Comparison of ENCODE assay signal across 22 cellular contexts in the genomic region with DNA sequence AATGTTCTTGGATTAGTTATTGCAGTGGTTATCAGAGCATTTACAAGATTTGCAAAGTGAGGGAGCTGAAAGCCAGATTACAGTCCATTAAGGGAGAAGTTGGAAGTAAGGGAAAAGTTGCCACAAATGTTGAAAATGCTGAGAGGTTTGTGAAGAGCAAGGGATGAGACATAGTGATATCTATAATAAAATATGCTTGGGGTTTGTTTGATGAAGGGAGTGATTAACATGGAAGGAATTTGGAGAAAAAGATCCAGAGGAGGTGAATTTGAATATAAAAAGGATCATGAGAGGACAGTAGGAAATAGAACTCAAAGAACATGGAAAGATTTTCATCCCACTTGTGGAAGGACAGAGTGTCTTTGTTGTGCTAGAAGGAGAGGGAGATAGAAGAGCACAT. TPM values are rescaled to one million over a fixed set of nuclear protein-coding genes. Genes with fewer than 3 reads are reported as not detected.
DNase-seq lines count a peak whose midpoint lies in the region; ATAC-seq, FAIRE-seq and TF ChIP-seq lines count a peak whose summit lies in the region.
"Had no signal": no experiment of that assay in that cellular context is flagged by ENCODE, and none has a peak within 500 bp of the region (broad histone marks: within the 10 kb centered on the region; RNA-seq: fewer than 3 reads in every experiment).

No MANE protein-coding gene starts in this region.

- H3K4me1 Mint-ChIP-seq in astrocyte (ENCODE audit: low read depth, unreplicated experiment): peaks cover 13% of the 10 kb centered on the region
- no peaks in the 10 kb centered on the region for H3K4me1 Mint-ChIP-seq in activated naive CD8-positive, alpha-beta T cell treated with anti-CD3 and anti-CD28 coated beads for 36 hours
- H3K4me1 Mint-ChIP-seq in CD8-positive, alpha-beta memory T cell: no peaks in the 10 kb centered on the region

- peak overlapping the region; percentile 54 for H3K4me2 ChIP-seq in astrocyte (ENCODE audit: low read length)

- H3K4me1 ChIP-seq in astrocyte (ENCODE audit: insufficient read depth, low read length): peaks cover 8% of the 10 kb centered on the region
- H3K4me1 ChIP-seq in CD8-positive, alpha-beta memory T cell (ENCODE audit: insufficient read depth, low read length): no peaks in the 10 kb centered on the region
- H3K4me1 ChIP-seq: ascending aorta, HAP-1, Peyer's patch had no signal

- peak overlapping the region; percentile 12 for H2AFZ ChIP-seq in astrocyte (ENCODE audit: low read depth, low read length)

- no peaks in the 10 kb centered on the region for H3K9me3 Mint-ChIP-seq in astrocyte (ENCODE audit: unreplicated experiment)
- no peaks in the 10 kb centered on the region for H3K9me3 Mint-ChIP-seq in activated naive CD8-positive, alpha-beta T cell treated with anti-CD3 and anti-CD28 coated beads for 36 hours
- H3K9me3 Mint-ChIP-seq in CD8-positive, alpha-beta memory T cell: no peaks in the 10 kb centered on the region
- H3K9me3 Mint-ChIP-seq: dendritic cell treated with granulocyte-macrophage colony-stimulating factor and Interleukin-4, amounts not matched to agents 40 ng/mL and 50 ng/mL, for 4 days had no signal

- FAIRE-seq in astrocyte (lab: Jason Lieb, UNC): peak; percentile 78

- no peaks in the 10 kb centered on the region for H3K36me3 Mint-ChIP-seq in astrocyte (ENCODE audit: low read depth, unreplicated experiment)
- H3K36me3 Mint-ChIP-seq in activated naive CD8-positive, alpha-beta T cell treated with anti-CD3 and anti-CD28 coated beads for 36 hours: no peaks in the 10 kb centered on the region
- H3K36me3 Mint-ChIP-seq in CD8-positive, alpha-beta memory T cell: no peaks in the 10 kb centered on the region

- no peak overlapping the region for H3K4me3 Mint-ChIP-seq in astrocyte (ENCODE audit: unreplicated experiment)
- H3K4me3 Mint-ChIP-seq in activated naive CD8-positive, alpha-beta T cell treated with anti-CD3 and anti-CD28 coated beads for 36 hours: no peak overlapping the region
- no peak overlapping the region for H3K4me3 Mint-ChIP-seq in CD8-positive, alpha-beta memory T cell
- H3K4me3 Mint-ChIP-seq: dendritic cell treated with granulocyte-macrophage colony-stimulating factor and Interleukin-4, amounts not matched to agents 40 ng/mL and 50 ng/mL, for 4 days had no signal

- no peak overlapping the region for H3K4me3 ChIP-seq in AG09309 (ENCODE audit: control insufficient read depth, low read depth, low read length)
- H3K4me3 ChIP-seq in astrocyte (ENCODE audit: insufficient read depth, low read depth, low read length): no peak overlapping the region
- no peak overlapping the region for H3K4me3 ChIP-seq in CD8-positive, alpha-beta memory T cell (ENCODE audit: low read length)
- H3K4me3 ChIP-seq: ascending aorta, HAP-1, ovary, Peyer's patch had no signal

- no peak overlapping the region for H3K9ac ChIP-seq in astrocyte (ENCODE audit: low read length)

- H3K27me3 ChIP-seq in astrocyte (ENCODE audit: insufficient read depth, low read length): no peaks in the 10 kb centered on the region
- H3K27me3 ChIP-seq in CD8-positive, alpha-beta memory T cell (ENCODE audit: insufficient read depth, low read length, poor library complexity, severe bottlenecking): no peaks in the 10 kb centered on the region
- H3K27me3 ChIP-seq: ascending aorta, ovary, Peyer's patch had no signal

- no peak overlapping the region for H3K27ac Mint-ChIP-seq in astrocyte (ENCODE audit: unreplicated experiment)
- no peak overlapping the region for H3K27ac Mint-ChIP-seq in activated naive CD8-positive, alpha-beta T cell treated with anti-CD3 and anti-CD28 coated beads for 36 hours
- H3K27ac Mint-ChIP-seq in CD8-positive, alpha-beta memory T cell: no peak overlapping the region
- H3K27ac Mint-ChIP-seq: dendritic cell treated with granulocyte-macrophage colony-stimulating factor and Interleukin-4, amounts not matched to agents 40 ng/mL and 50 ng/mL, for 4 days had no signal

- H3K27me3 Mint-ChIP-seq in astrocyte (ENCODE audit: low read depth, unreplicated experiment): no peaks in the 10 kb centered on the region
- peaks cover 5% of the 10 kb centered on the region for H3K27me3 Mint-ChIP-seq in activated naive CD8-positive, alpha-beta T cell treated with anti-CD3 and anti-CD28 coated beads for 36 hours
- peaks cover 0 to 4% of the 10 kb centered on the region in 2 donors for H3K27me3 Mint-ChIP-seq in CD8-positive, alpha-beta memory T cell
- H3K27me3 Mint-ChIP-seq: dendritic cell treated with granulocyte-macrophage colony-stimulating factor and Interleukin-4, amounts not matched to agents 40 ng/mL and 50 ng/mL, for 4 days had no signal

- no peak for ATAC-seq in left ventricle myocardium superior

- peak overlapping the region; percentile 16 for H3K27ac ChIP-seq in astrocyte (ENCODE audit: low read depth, low read length)
- no peak overlapping the region for H3K27ac ChIP-seq in CD8-positive, alpha-beta memory T cell (ENCODE audit: low read depth, low read length)
- H3K27ac ChIP-seq: ascending aorta, epithelial cell of prostate, ovary, Peyer's patch had no signal

- H3K9me3 ChIP-seq in astrocyte (ENCODE audit: insufficient read depth, low read depth, low read length): no peaks in the 10 kb centered on the region
- H3K9me3 ChIP-seq in CD8-positive, alpha-beta memory T cell (ENCODE audit: low read length): no peaks in the 10 kb centered on the region
- H3K9me3 ChIP-seq: ascending aorta, HAP-1, ovary, Peyer's patch had no signal

- DNase-seq in AG09309 (ENCODE audit: low read depth) (peak; percentile 47), HS-5 (ENCODE audit: low read depth) (peak; percentile 49), astrocyte (ENCODE audit: low read depth) (peak; percentile 63), iris pigment epithelial cell (ENCODE audit: low read depth) (peak; percentile 67), left ventricle myocardium superior (no peak), NCI-H1417 treated with DMSO at 0.1 percent for 48 hours (lab: John Stamatoyannopoulos, UW) (no peak)
- no peak for DNase-seq in activated naive CD8-positive, alpha-beta T cell treated with anti-CD3 and anti-CD28 coated beads for 36 hours
- no peak for DNase-seq in CD8-positive, alpha-beta memory T cell
- DNase-seq: activated CD4-positive, alpha-beta T cell treated with anti-CD3 and anti-CD28 coated beads, Interleukin-2, amount 50 U/mL, for 1 hour; activated naive CD4-positive, alpha-beta T cell treated with Interleukin-2 at 50 U/mL for 16 hours; COR-L47; NCI-H146; ovary; Peyer's patch had no signal

- POLR2A ChIA-PET in CD8-positive, alpha-beta memory T cell (lab: Charles Lee): no interaction called here

- H3K79me2 ChIP-seq in astrocyte (ENCODE audit: insufficient read depth, low read length): no peaks in the 10 kb centered on the region

- intact Hi-C loops in left ventricle myocardium superior (cut with micrococcal nuclease): loop anchor here (10.0 kb wide), 1 partner anchor 381 kb away; no protein-coding TSS in a partner anchor

- no peaks in the 10 kb centered on the region for H3K36me3 ChIP-seq in astrocyte (ENCODE audit: insufficient read depth, low read length)
- H3K36me3 ChIP-seq in CD8-positive, alpha-beta memory T cell (ENCODE audit: insufficient read depth, low read length): no peaks in the 10 kb centered on the region
- H3K36me3 ChIP-seq: ascending aorta, HAP-1, ovary, Peyer's patch had no signal

- no peak for TF ChIP-seq CTCF in AG09309 (IDR thresholded peaks at IDR 0.05; ENCODE audit: control insufficient read depth, insufficient read depth, low read depth, low read length, missing control alignments)
- TF ChIP-seq CTCF in astrocyte (IDR thresholded peaks at IDR 0.05; ENCODE audit: insufficient read depth, low read depth, low read length): no peak

- no peaks in the 10 kb centered on the region for H4K20me1 ChIP-seq in astrocyte (ENCODE audit: insufficient read depth, low read length)

- CTCF ChIA-PET in CD8-positive, alpha-beta memory T cell (lab: Charles Lee): no interaction called here

RNA-seq across cellular contexts. Expression of gene CCER1, which starts 19.3 kb away (rescaled TPM):
- total RNA-seq in astrocyte (not detected in 2 replicates), left ventricle myocardium superior (not detected)
- total RNA-seq in activated naive CD8-positive, alpha-beta T cell treated with anti-CD3 and anti-CD28 coated beads for 36 hours: not detected
- total RNA-seq in CD8-positive, alpha-beta memory T cell: not detected
- not detected for polyA plus RNA-seq in CD8-positive, alpha-beta memory T cell
- total RNA-seq: ascending aorta, HT-29, lower leg skin, myocyte, ovary, Peyer's patch, ureter had no signal
- polyA plus RNA-seq: ovary had no signal

RNA-seq across cellular contexts. Expression of gene EPYC, which starts 30.5 kb away (rescaled TPM):
- total RNA-seq in astrocyte: 0.26 and 0.39 TPM in 2 replicates
- total RNA-seq in left ventricle myocardium superior: not detected
- not detected for total RNA-seq in activated naive CD8-positive, alpha-beta T cell treated with anti-CD3 and anti-CD28 coated beads for 36 hours
- total RNA-seq in CD8-positive, alpha-beta memory T cell: not detected
- not detected for polyA plus RNA-seq in CD8-positive, alpha-beta memory T cell
- total RNA-seq: ascending aorta, HT-29, lower leg skin, myocyte, Peyer's patch, ureter had no signal

Comparison
In these comparisons a context has a peak if more than half of its experiments do, and no peak if none do; other contexts are left out.
1. DNase-seq: peak in AG09309 (single experiment), HS-5 (single experiment), astrocyte (single experiment) and iris pigment epithelial cell (single experiment); none in left ventricle myocardium superior (single experiment), NCI-H1417 treated with DMSO at 0.1 percent for 48 hours (single experiment), activated naive CD8-positive, alpha-beta T cell treated with anti-CD3 and anti-CD28 coated beads for 36 hours (single experiment) and CD8-positive, alpha-beta memory T cell (0 of 5).